12 cellular contexts compared by ENCODE assay signal in the genomic region with DNA sequence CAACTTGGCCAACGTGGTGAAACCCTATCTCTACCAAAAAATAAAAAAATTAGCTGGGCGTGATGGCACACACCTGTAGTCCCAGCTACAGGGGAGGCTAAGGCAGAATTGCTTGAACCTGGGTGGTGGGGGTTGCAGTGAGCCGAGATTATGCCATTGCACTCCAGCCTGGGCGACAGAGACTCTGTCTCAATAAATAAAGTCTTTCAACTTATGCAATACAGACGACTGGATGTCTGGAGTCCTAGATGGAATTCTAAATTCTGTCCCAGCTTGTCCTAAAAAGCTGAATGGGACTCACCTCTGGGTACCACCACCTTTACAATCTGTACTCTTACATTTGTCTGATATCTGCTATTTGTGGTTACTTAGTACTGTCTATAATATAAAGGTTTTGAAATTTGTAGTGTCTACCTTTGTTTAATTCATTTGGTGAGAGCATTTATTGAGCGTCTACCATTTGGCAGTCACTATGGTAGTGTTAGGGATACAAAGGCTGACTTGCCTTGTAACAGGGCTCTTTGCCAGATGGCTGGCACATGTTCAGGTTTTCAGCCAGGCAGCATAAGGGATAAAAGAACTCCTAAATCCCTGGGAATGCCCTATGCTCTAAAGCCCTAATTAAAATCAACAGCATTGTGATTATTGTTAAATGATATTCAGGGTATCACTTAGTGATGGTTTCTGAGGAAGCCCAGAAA. TPM values are rescaled to one million over a fixed set of nuclear protein-coding genes. Genes with fewer than 3 reads are reported as not detected.
DNase-seq lines count a peak whose midpoint lies in the region; ATAC-seq and TF ChIP-seq lines count a peak whose summit lies in the region.
"Had no signal": no experiment of that assay in that cellular context is flagged by ENCODE, and none has a peak within 500 bp of the region (broad histone marks: within the 10 kb centered on the region; RNA-seq: fewer than 3 reads in every experiment).

No MANE protein-coding gene starts in this region.

- H2AFZ ChIP-seq in H9 (ENCODE audit: low read length), result no peak overlapping the region

- H3K4me1 Mint-ChIP-seq in H9, result peaks cover 16 to 21% of the 10 kb centered on the region in 2 experiments

- peaks cover 0 to 7% (median 4%) of the 10 kb centered on the region in 3 experiments; a peak in 3 of 7 replicates for H3K36me3 Mint-ChIP-seq in H9 (ENCODE audit: insufficient read depth in 1 of 3, low read depth in 3 of 3)

- no peak overlapping the region for H2BK15ac ChIP-seq in H9 (ENCODE audit: low read depth, low read length)

- no peaks in the 10 kb centered on the region for H4K20me1 ChIP-seq in H9 (ENCODE audit: control insufficient read depth, insufficient read depth, insufficient read length)

- H3K79me2 ChIP-seq in H9 (ENCODE audit: insufficient read depth, low read length), result no peaks in the 10 kb centered on the region

- H4K91ac ChIP-seq in H9 (ENCODE audit: insufficient read length, low read depth, low read length), result no peak overlapping the region

- H3K4ac ChIP-seq in H9 (ENCODE audit: low read depth, low read length), result no peak overlapping the region

- H2BK120ac ChIP-seq in H9 (ENCODE audit: low read depth, low read length, poor library complexity, severe bottlenecking), result no peak overlapping the region

- no CpG with 5 or more reads among the region's 6 CpGs for WGBS in H9 (ENCODE audit: extremely low coverage, insufficient read length, low lambda C conversion rate)

- H3K18ac ChIP-seq in H9 (ENCODE audit: insufficient read length, low read depth, low read length), result no peak overlapping the region

- H3K9me3 Mint-ChIP-seq in H9, result no peaks in the 10 kb centered on the region
- H3K9me3 Mint-ChIP-seq: activated CD4-positive, alpha-beta memory T cell treated with anti-CD3 and anti-CD28 coated beads, Interleukin-2, amount 10 ng/mL, durations not matched to agents 7 days and 5 days had no signal

- H3K27me3 ChIP-seq in H9 (ENCODE audit: insufficient read depth, low read length), result no peaks in the 10 kb centered on the region
- H3K27me3 ChIP-seq: SJCRH30 had no signal

- H3K56ac ChIP-seq in H9 (ENCODE audit: insufficient read length, low read depth, low read length), result no peak overlapping the region

- H3K27ac Mint-ChIP-seq in H9, result no peak overlapping the region
- H3K27ac Mint-ChIP-seq: activated CD4-positive, alpha-beta memory T cell treated with anti-CD3 and anti-CD28 coated beads, Interleukin-2, amount 10 ng/mL, durations not matched to agents 7 days and 5 days had no signal

- no peak overlapping the region for H2BK12ac ChIP-seq in H9 (ENCODE audit: insufficient read length, low read depth, low read length)

- H3K27ac ChIP-seq in H9 (ENCODE audit: insufficient read length, low read depth, low read length), result no peak overlapping the region
- H3K27ac ChIP-seq: SJCRH30 had no signal

- no peak overlapping the region for H2BK5ac ChIP-seq in H9 (ENCODE audit: insufficient read length, low read length)

- no peak overlapping the region for H3K4me3 Mint-ChIP-seq in H9
- H3K4me3 Mint-ChIP-seq: activated CD4-positive, alpha-beta memory T cell treated with anti-CD3 and anti-CD28 coated beads, Interleukin-2, amount 10 ng/mL, durations not matched to agents 7 days and 5 days had no signal

- H3K4me2 ChIP-seq in H9 (ENCODE audit: insufficient read depth, insufficient read length, low read length), result no peak overlapping the region

- H3K14ac ChIP-seq in H9 (ENCODE audit: insufficient read depth, low read length), result no peak overlapping the region

- H4K5ac ChIP-seq in H9 (ENCODE audit: insufficient read length, low read depth, low read length), result no peak overlapping the region

- H3K9ac ChIP-seq in H9 (ENCODE audit: extremely low read depth, insufficient read length, low read length), result no peak overlapping the region

- no peaks in the 10 kb centered on the region; the same call in 1 of the 2 replicates for H3K4me1 ChIP-seq in H9 (ENCODE audit: insufficient read depth, low read length)
- H3K4me1 ChIP-seq: SJCRH30 had no signal

- DNase-seq in NCI-H2196 (lab: John Stamatoyannopoulos, UW; ENCODE audit: unreplicated experiment) (peak; percentile 29), NCI-H2196 treated with DMSO at 0.1 percent for 48 hours (lab: John Stamatoyannopoulos, UW; ENCODE audit: unreplicated experiment) (no peak), amygdala (lab: John Stamatoyannopoulos, UW) (peak in 36 of 56 donors; percentile 2 to 67 (median 26)), hippocampal formation (lab: John Stamatoyannopoulos, UW) (peak; percentile 46 to 49), superior temporal gyrus (ENCODE audit: extremely low spot score) (peak; percentile 67), H9 (no peak), SW480 (ENCODE audit: low spot score) (no peak)
- DNase-seq: activated CD4-positive, alpha-beta memory T cell treated with anti-CD3 and anti-CD28 coated beads, Interleukin-2, amount 10 ng/mL, durations not matched to agents 7 days and 5 days; foreskin melanocyte; SJCRH30; stimulated activated CD4-positive, alpha-beta T cell treated with anti-CD3 and anti-CD28 coated beads, Interleukin-2, amount 100 ng/mL, for 24 hours had no signal

- no peaks in the 10 kb centered on the region for H3K23me2 ChIP-seq in H9 (ENCODE audit: insufficient read length, low read depth, low read length, poor library complexity, severe bottlenecking)

- no peak overlapping the region for H3T11ph ChIP-seq in H9 (ENCODE audit: low read length)

- no peak overlapping the region for H3K23ac ChIP-seq in H9 (ENCODE audit: insufficient read length, low read depth, low read length)

- H3K79me1 ChIP-seq in H9 (ENCODE audit: insufficient read depth, low read depth, low read length, poor library complexity, severe bottlenecking), result no peaks in the 10 kb centered on the region

- no peak overlapping the region for H2BK20ac ChIP-seq in H9 (ENCODE audit: low read depth, low read length, poor library complexity, severe bottlenecking)

- ATAC-seq in HG02840 (IDR thresholded peaks at IDR 0.05; ENCODE audit: low FRiP score, unreplicated experiment), result no peak

- no peak for TF ChIP-seq CTCF in H9 (conservative IDR thresholded peaks at IDR 0.05)

- H2AK5ac ChIP-seq in H9 (ENCODE audit: insufficient read length, low read length), result no peak overlapping the region

- H3K27me3 Mint-ChIP-seq in H9 (ENCODE audit: low read depth), result no peaks in the 10 kb centered on the region
- H3K27me3 Mint-ChIP-seq: activated CD4-positive, alpha-beta memory T cell treated with anti-CD3 and anti-CD28 coated beads, Interleukin-2, amount 10 ng/mL, durations not matched to agents 7 days and 5 days had no signal

- no peak overlapping the region for H4K8ac ChIP-seq in H9 (replicated peaks; ENCODE audit: insufficient read length, low read depth, low read length)

- no peaks in the 10 kb centered on the region for H3K9me3 ChIP-seq in H9 (ENCODE audit: control insufficient read depth, low read depth, low read length)
- H3K9me3 ChIP-seq: SJCRH30 had no signal

RNA-seq across cellular contexts. Expression of a gene that starts 7.2 kb away (rescaled TPM):
- 38.8 and 45.3 TPM in 2 replicates for total RNA-seq in H9 (2021)

Comparison
In these comparisons a context has a peak if more than half of its experiments do, and no peak if none do; other contexts are left out.
1. DNase-seq: peak in NCI-H2196 (single experiment), amygdala (36 of 56), hippocampal formation (2 of 2) and superior temporal gyrus (single experiment); none in NCI-H2196 treated with DMSO at 0.1 percent for 48 hours (single experiment), H9 (single experiment) and SW480 (single experiment).